In the genomic region with DNA sequence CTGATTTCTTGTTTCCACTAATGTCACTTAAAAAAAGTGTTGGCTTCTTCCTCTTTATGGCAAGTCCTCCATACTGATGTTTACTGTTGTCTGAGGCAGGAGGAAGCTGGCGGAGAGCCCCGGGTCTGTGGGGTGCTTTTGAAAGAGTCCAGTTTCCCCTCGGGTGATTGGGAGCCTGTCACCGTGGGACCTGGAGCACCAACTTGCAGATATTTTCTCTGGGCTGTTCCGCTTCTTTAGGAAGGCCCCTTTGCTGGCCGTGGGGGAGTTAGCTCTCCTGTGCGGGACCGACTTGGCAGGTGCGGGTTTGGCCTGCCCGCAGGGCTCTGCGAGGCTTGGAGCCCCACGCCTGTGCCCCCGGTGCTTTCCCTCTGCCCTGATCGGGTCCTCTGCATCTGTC, we compare ENCODE assay signal across 12 cellular contexts. TPM values are rescaled to one million over a fixed set of nuclear protein-coding genes. Genes with fewer than 3 reads are reported as not detected.
DNase-seq lines count a peak whose midpoint lies in the region; ATAC-seq and TF ChIP-seq lines count a peak whose summit lies in the region.
"Had no signal": no experiment of that assay in that cellular context is flagged by ENCODE, and none has a peak within 500 bp of the region (broad histone marks: within the 10 kb centered on the region; RNA-seq: fewer than 3 reads in every experiment).

No MANE protein-coding gene starts in this region.

- no peak overlapping the region for H3K4me3 ChIP-seq in right atrium auricular region
- H3K4me3 ChIP-seq: mucosa of descending colon had no signal

- H3K27ac ChIP-seq in right atrium auricular region (peak overlapping the region in 1 of 2 donors; percentile 95), cingulate gyrus (ENCODE audit: low read depth, low read length) (peak overlapping the region; percentile 60)
- H3K27ac ChIP-seq: C4-2B had no signal

- peak overlapping the region in 5 of 8 donors; percentile 52 to 99 (median 61) for H3K4me3 Mint-ChIP-seq in naive B cell

- H3K36me3 ChIP-seq in right atrium auricular region: no peaks in the 10 kb centered on the region

- no peaks in the 10 kb centered on the region for H3K9me3 Mint-ChIP-seq in naive B cell

- H3K36me3 Mint-ChIP-seq in naive B cell: peaks cover 0 to 8% of the 10 kb centered on the region in 2 donors

- no peak for TF ChIP-seq CTCF in right atrium auricular region (IDR thresholded peaks at IDR 0.05)

- no peaks in the 10 kb centered on the region for H3K27me3 ChIP-seq in right atrium auricular region

- intact Hi-C loops in cardiac septum (cut with DNase I): no loop called here

- H3K4me1 ChIP-seq in right atrium auricular region: peaks cover 0 to 63% of the 10 kb centered on the region in 2 donors

- peak overlapping the region; percentile 33 to 99 (median 80) for H3K27ac Mint-ChIP-seq in naive B cell

- peaks cover 40 to 80% (median 70%) of the 10 kb centered on the region in 3 donors for H3K4me1 Mint-ChIP-seq in naive B cell

- ATAC-seq in naive B cell (ENCODE audit: low read depth in 2 of 2): no peak
- no peak for ATAC-seq in HG03342 (IDR thresholded peaks at IDR 0.05; ENCODE audit: unreplicated experiment)
- no peak for ATAC-seq in HG02763 (IDR thresholded peaks at IDR 0.05; ENCODE audit: unreplicated experiment)

- DNase-seq in cardiac septum (ENCODE audit: low spot score): peak; percentile 77
- DNase-seq in right atrium auricular region (ENCODE audit: low spot score): no peak
- no peak for DNase-seq in naive B cell
- DNase-seq in DMS53 (lab: John Stamatoyannopoulos, UW): no peak
- DNase-seq in DMS79 (lab: John Stamatoyannopoulos, UW): no peak
- DNase-seq: NCI-H2171, T-helper 9 cell had no signal

- no peaks in the 10 kb centered on the region for H3K27me3 Mint-ChIP-seq in naive B cell

- H3K9me3 ChIP-seq in right atrium auricular region: no peaks in the 10 kb centered on the region
- H3K9me3 ChIP-seq: mucosa of descending colon had no signal

RNA-seq across cellular contexts. Expression of gene BANP, which starts 3.1 kb away (rescaled TPM):
- total RNA-seq in cardiac septum (18.4 TPM), right atrium auricular region (10 to 100 TPM; 10.4 to 14.4 TPM)
- polyA plus RNA-seq in naive B cell (ENCODE audit: low read depth in 6 of 6): 10 to 100 TPM; 24.3 to 40.1 (median 28.5) TPM

RNA-seq across cellular contexts. Expression of gene CA5A, which starts 18.0 kb away (rescaled TPM):
- total RNA-seq in cardiac septum (not detected), right atrium auricular region (not detected)
- polyA plus RNA-seq in naive B cell (ENCODE audit: low read depth in 6 of 6): not detected
